Comparison of ENCODE assay signal across 8 cellular contexts in the genomic region with DNA sequence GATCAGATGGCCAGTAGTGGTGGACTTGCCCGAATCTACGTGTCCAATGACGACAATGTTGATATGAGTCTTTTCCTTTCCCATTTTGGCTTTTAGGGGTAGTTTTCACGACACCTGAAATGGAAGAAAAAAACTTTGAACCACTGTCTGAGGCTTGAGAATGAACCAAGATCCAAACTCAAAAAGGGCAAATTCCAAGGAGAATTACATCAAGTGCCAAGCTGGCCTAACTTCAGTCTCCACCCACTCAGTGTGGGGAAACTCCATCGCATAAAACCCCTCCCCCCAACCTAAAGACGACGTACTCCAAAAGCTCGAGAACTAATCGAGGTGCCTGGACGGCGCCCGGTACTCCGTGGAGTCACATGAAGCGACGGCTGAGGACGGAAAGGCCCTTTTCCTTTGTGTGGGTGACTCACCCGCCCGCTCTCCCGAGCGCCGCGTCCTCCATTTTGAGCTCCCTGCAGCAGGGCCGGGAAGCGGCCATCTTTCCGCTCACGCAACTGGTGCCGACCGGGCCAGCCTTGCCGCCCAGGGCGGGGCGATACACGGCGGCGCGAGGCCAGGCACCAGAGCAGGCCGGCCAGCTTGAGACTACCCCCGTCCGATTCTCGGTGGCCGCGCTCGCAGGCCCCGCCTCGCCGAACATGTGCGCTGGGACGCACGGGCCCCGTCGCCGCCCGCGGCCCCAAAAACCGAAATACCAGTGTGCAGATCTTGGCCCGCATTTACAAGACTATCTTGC. TPM values are rescaled to one million over a fixed set of nuclear protein-coding genes. Genes with fewer than 3 reads are reported as not detected.
A peak's percentile ranks its signal among the peaks of the same experiment; 100 is the strongest.
DNase-seq lines count a peak whose midpoint lies in the region; ATAC-seq, FAIRE-seq and TF ChIP-seq lines count a peak whose summit lies in the region.

No MANE protein-coding gene starts in this region.

- H3K4me3 ChIP-seq in GM06990 (replicated peaks; ENCODE audit: low read depth, low read length), result peak overlapping the region; percentile 96
- peak overlapping the region; percentile 70 to 78 for H3K4me3 ChIP-seq in ascending aorta
- H3K4me3 ChIP-seq in rectal smooth muscle tissue (ENCODE audit: low read length), result peak overlapping the region; percentile 97

- H3K27ac ChIP-seq in ascending aorta (peak overlapping the region; percentile 100), rectal smooth muscle tissue (ENCODE audit: low read depth, low read length) (peak overlapping the region; percentile 99)

- FAIRE-seq in urothelium cell line (lab: Jason Lieb, UNC), result no peak

- DNase-seq in GM06990 (ENCODE audit: extremely low read depth, insufficient read length), result peak; percentile 85
- peak; percentile 46 to 51 for DNase-seq in Kasumi-1 (lab: John Stamatoyannopoulos, UW)
- peak; percentile 75 for DNase-seq in T1000 (lab: John Stamatoyannopoulos, UW)
- DNase-seq in ascending aorta (ENCODE audit: low spot score in 2 of 2), result peak; percentile 49 to 89
- DNase-seq in hepatic stellate cell (ENCODE audit: low spot score), result peak; percentile 57
- peak; percentile 65 for DNase-seq in urothelium cell line (ENCODE audit: low spot score)

- no peak for TF ChIP-seq CTCF in GM06990 (IDR thresholded peaks at IDR 0.05; ENCODE audit: insufficient read depth, low read length, poor library complexity, severe bottlenecking)
- no peak for TF ChIP-seq CTCF in ascending aorta (IDR thresholded peaks at IDR 0.05)

- H3K27me3 ChIP-seq in GM06990 (replicated peaks; ENCODE audit: control insufficient read depth, insufficient read depth, low read length) (no peaks in the 10 kb centered on the region), ascending aorta (no peaks in the 10 kb centered on the region), rectal smooth muscle tissue (ENCODE audit: control insufficient read depth, insufficient read depth, low read length) (no peaks in the 10 kb centered on the region)

- peak overlapping the region; percentile 94 for H3K9ac ChIP-seq in rectal smooth muscle tissue (ENCODE audit: low read length)

- intact Hi-C loops in ascending aorta (cut with DNase I), result loop anchor here (5.0 to 10.0 kb wide), 2 partner anchors 58 to 1685 kb away; partner anchors contain the start of genes COL12A1 and MTO1

- H3K36me3 ChIP-seq in GM06990 (ENCODE audit: control insufficient read depth, insufficient read depth, low read length) (peaks cover 16% of the 10 kb centered on the region), ascending aorta (peaks cover 35 to 44% of the 10 kb centered on the region in 2 donors), rectal smooth muscle tissue (ENCODE audit: control insufficient read depth, insufficient read depth, low read length) (peaks cover 25% of the 10 kb centered on the region)

- no peaks in the 10 kb centered on the region for H3K9me3 ChIP-seq in ascending aorta

- H3K4me1 ChIP-seq in ascending aorta, result peaks cover 15 to 43% of the 10 kb centered on the region in 2 donors
- peaks cover 29% of the 10 kb centered on the region for H3K4me1 ChIP-seq in rectal smooth muscle tissue (ENCODE audit: control insufficient read depth, insufficient read depth, low read length)

- ATAC-seq in GM18520 (IDR thresholded peaks at IDR 0.05; ENCODE audit: unreplicated experiment), result no peak

RNA-seq across cellular contexts. Expression of gene EEF1A1, which starts 0.7 kb away (rescaled TPM):
- 4,361 TPM for total RNA-seq in ascending aorta

RNA-seq across cellular contexts. Expression of gene MTO1, which starts 58.6 kb away (rescaled TPM):
- 12.5 TPM for total RNA-seq in ascending aorta
